In genomic region chr19:54953345-54953713, GRCh38 we compare ENCODE assay signal across 20 cellular contexts. TPM values are rescaled to one million over a fixed set of nuclear protein-coding genes. Genes with fewer than 3 reads are reported as not detected.
"Had no signal": no experiment of that assay in that cellular context is flagged by ENCODE, and none has a peak within 500 bp of the region (broad histone marks: within the 10 kb centered on the region; RNA-seq: fewer than 3 reads in every experiment).

No MANE protein-coding gene starts in this region.

RNA-seq across cellular contexts. Expression of gene NLRP7, which starts 6.0 kb away (rescaled TPM):
- total RNA-seq: esophagus mucosa; gastrocnemius medialis; glomerular endothelial cell; kidney epithelial cell; left cardiac atrium; lower leg skin; lung microvascular endothelial cell; myocyte; naive thymus-derived CD8-positive, alpha-beta T cell; osteocyte; psoas muscle; renal cortical epithelial cell; right cardiac atrium; sigmoid colon; skeletal muscle tissue; thoracic aorta; tibial nerve; upper lobe of right lung had no signal
- polyA plus RNA-seq: neural cell, psoas muscle, right cardiac atrium had no signal

RNA-seq across cellular contexts. Expression of gene NLRP2, which starts 12.8 kb away (rescaled TPM):
- total RNA-seq: myocyte had no signal
- polyA plus RNA-seq: neural cell, right cardiac atrium had no signal

RNA-seq across cellular contexts. Expression of gene NCR1, which starts 47.4 kb away (rescaled TPM):
- total RNA-seq: dermis blood vessel endothelial cell, gastrocnemius medialis, glomerular endothelial cell, kidney epithelial cell, left cardiac atrium, lower leg skin, lung microvascular endothelial cell, myocyte, osteocyte, renal cortical epithelial cell, sigmoid colon, skeletal muscle tissue had no signal
- polyA plus RNA-seq: neural cell, psoas muscle, right cardiac atrium had no signal
